Comparison of ENCODE assay signal across 8 cellular contexts in the genomic region with DNA sequence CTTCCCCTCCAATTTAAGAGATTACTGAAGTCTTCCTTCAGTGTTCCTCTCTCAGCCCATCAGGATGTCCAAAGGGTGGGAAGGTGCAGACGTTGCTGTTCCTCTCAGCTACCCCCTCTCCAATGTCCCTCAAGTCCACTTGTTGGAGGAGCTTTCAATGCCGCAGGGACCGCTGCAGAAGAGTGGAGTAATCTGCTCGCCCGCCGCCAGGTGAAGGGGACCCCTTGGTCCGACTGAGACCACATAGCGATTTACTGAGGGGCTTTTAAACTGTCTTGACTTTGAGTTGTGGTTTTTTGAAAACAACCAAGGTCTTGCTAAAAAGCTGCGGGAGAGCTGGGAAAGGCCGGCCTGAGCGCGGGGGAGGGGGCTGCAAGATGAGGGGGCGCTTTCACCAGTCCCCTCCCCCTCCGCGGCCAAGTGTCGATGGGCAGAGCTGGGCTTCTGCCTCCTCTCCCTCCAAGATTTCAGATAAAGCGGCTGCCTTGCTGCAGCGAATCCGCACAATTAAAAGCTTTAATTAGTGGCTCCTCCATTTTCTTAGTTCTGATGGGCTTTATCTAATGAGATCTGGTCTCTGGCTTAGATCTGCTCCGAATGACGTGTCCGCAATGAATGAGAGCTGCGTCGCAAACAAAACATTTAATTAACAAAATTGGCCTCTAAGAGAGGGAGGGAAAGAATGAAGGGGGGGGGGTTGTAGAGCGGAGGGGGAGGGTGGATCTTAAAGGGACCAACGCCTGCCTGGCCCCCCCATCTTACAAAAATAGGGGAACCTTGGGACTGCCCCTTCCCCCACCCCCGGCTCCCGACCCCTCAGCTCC. TPM values are rescaled to one million over a fixed set of nuclear protein-coding genes. Genes with fewer than 3 reads are reported as not detected.
DNase-seq lines count a peak whose midpoint lies in the region; ATAC-seq and TF ChIP-seq lines count a peak whose summit lies in the region.

No MANE protein-coding gene starts in this region.

- no peaks in the 10 kb centered on the region for H3K9me3 ChIP-seq in BE2C
- H3K9me3 ChIP-seq in ascending aorta: no peaks in the 10 kb centered on the region
- H3K9me3 ChIP-seq in iPS-15b (ENCODE audit: control insufficient read depth, insufficient read depth, low read length): no peaks in the 10 kb centered on the region

- H3K27ac ChIP-seq in ascending aorta: peak overlapping the region; percentile 77 to 95

- H3K4me3 ChIP-seq in BE2C (ENCODE audit: low read depth, low read length): peak overlapping the region; percentile 43
- H3K4me3 ChIP-seq in ascending aorta: peak overlapping the region; percentile 84 to 94
- H3K4me3 ChIP-seq in iPS-15b (ENCODE audit: low read depth, low read length): peak overlapping the region; percentile 67
- H3K4me3 ChIP-seq in skeletal muscle cell (ENCODE audit: low read depth, low read length): peak overlapping the region; percentile 59

- DNase-seq in BE2C (peak; percentile 17), NCI-H2227 treated with DMSO at 0.1 percent for 48 hours (lab: John Stamatoyannopoulos, UW) (peak; percentile 77), ascending aorta (ENCODE audit: low spot score in 2 of 2) (no peak), skeletal muscle cell (ENCODE audit: low read depth) (no peak), NCI-H2107 (lab: John Stamatoyannopoulos, UW) (no peak), NCI-H345 treated with DMSO at 0.1 percent for 48 hours (lab: John Stamatoyannopoulos, UW; ENCODE audit: unreplicated experiment) (no peak)

- H3K36me3 ChIP-seq in BE2C (no peaks in the 10 kb centered on the region), ascending aorta (peaks cover 0 to 2% of the 10 kb centered on the region in 2 donors), iPS-15b (ENCODE audit: control insufficient read depth, insufficient read depth, low read length) (peaks cover under 1% of the 10 kb centered on the region)

- intact Hi-C loops in ascending aorta (cut with DNase I): loop anchor here (5.0 to 10.0 kb wide), 4 partner anchors 163 to 630 kb away; a partner anchor contains a TSS

- H3K9ac ChIP-seq in iPS-15b (ENCODE audit: low read depth, low read length): peak overlapping the region; percentile 32

- TF ChIP-seq CTCF in BE2C (IDR thresholded peaks at IDR 0.05; ENCODE audit: low read depth, low read length): no peak
- TF ChIP-seq CTCF in ascending aorta (IDR thresholded peaks at IDR 0.05): peak in 2 of 3 experiments; percentile 5 to 11

- H3K4me1 ChIP-seq in BE2C: peaks cover 8% of the 10 kb centered on the region
- peaks cover 6 to 10% of the 10 kb centered on the region in 2 donors for H3K4me1 ChIP-seq in ascending aorta
- H3K4me1 ChIP-seq in iPS-15b (ENCODE audit: control insufficient read depth, insufficient read depth, low read length): peaks cover 26% of the 10 kb centered on the region

- ATAC-seq in GM19328 (IDR thresholded peaks at IDR 0.05; ENCODE audit: unreplicated experiment): peak; percentile 1

- H3K27me3 ChIP-seq in BE2C (no peaks in the 10 kb centered on the region), ascending aorta (no peaks in the 10 kb centered on the region), iPS-15b (ENCODE audit: control insufficient read depth, insufficient read depth, low read length) (no peaks in the 10 kb centered on the region)

RNA-seq across cellular contexts. Expression of a gene that starts 5.9 kb away (rescaled TPM):
- 42.9 TPM for polyA plus RNA-seq in BE2C (2012; ENCODE audit: insufficient read depth, insufficient read length, low read depth)
- total RNA-seq in ascending aorta: 9.9 TPM

Comparison
In these comparisons a context has a peak if more than half of its experiments do, and no peak if none do; other contexts are left out.
1. DNase-seq: peak in BE2C (single experiment) and NCI-H2227 treated with DMSO at 0.1 percent for 48 hours (single experiment); none in ascending aorta (0 of 2), skeletal muscle cell (single experiment), NCI-H2107 (single experiment) and NCI-H345 treated with DMSO at 0.1 percent for 48 hours (single experiment).
2. Peak in every context shown above with its lines, with median percentiles within 50 percentile points of each other: H3K4me3 ChIP-seq.